Comparison of ENCODE assay signal across 2 cellular contexts in the genomic region with DNA sequence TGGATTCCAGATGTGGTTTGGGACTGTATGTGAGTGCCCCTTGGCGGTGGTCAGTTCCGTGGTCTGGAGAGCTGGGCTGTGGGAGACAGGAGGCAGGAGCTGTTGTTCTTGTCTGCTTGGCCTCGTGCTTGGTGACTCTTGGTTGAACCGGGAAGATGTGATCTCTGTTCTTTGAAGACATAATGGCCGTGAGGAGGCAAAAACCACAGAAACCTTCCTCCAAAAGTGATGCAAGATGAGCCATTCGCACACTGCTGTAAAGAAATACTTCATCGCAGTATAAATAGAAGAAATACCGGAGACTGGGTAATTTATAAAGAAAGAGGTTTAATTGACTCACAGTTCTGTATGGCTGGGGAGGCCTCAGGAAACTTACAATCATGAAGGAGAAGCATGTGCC.
TF ChIP-seq lines count a peak whose summit lies in the region.

No MANE protein-coding gene starts in this region.

TF ChIP-seq in SK-N-SH, 30 proteins besides CTCF, POLR2A, EP300 and RAD21 (continued from another document):
- no peak for TF ChIP-seq SMC3 (IDR thresholded peaks at IDR 0.05; ENCODE audit: low read depth, low read length)
- TF ChIP-seq RFX5 (IDR thresholded peaks at IDR 0.05; ENCODE audit: low read length): no peak
- TF ChIP-seq EZH2phosphoT487 (IDR thresholded peaks at IDR 0.05; ENCODE audit: borderline replicate concordance, low read depth): no peak
- no peak for TF ChIP-seq FOXJ3 (CRISPR knock-in tag; IDR thresholded peaks at IDR 0.05)
- no peak for TF ChIP-seq YY1 (IDR thresholded peaks at IDR 0.05; ENCODE audit: low read depth)

TF ChIP-seq in SK-N-SH treated with all-trans-retinoic acid at 6 μM for 48 hours, 23 proteins besides CTCF, POLR2A, EP300 and RAD21 (continued from another document):
- TF ChIP-seq, protein P1, sequence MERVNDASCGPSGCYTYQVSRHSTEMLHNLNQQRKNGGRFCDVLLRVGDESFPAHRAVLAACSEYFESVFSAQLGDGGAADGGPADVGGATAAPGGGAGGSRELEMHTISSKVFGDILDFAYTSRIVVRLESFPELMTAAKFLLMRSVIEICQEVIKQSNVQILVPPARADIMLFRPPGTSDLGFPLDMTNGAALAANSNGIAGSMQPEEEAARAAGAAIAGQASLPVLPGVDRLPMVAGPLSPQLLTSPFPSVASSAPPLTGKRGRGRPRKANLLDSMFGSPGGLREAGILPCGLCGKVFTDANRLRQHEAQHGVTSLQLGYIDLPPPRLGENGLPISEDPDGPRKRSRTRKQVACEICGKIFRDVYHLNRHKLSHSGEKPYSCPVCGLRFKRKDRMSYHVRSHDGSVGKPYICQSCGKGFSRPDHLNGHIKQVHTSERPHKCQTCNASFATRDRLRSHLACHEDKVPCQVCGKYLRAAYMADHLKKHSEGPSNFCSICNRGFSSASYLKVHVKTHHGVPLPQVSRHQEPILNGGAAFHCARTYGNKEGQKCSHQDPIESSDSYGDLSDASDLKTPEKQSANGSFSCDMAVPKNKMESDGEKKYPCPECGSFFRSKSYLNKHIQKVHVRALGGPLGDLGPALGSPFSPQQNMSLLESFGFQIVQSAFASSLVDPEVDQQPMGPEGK (CRISPR knock-in tag; IDR thresholded peaks at IDR 0.05; ENCODE audit: borderline replicate concordance): no peak
- no peak for TF ChIP-seq ZNF565 (CRISPR knock-in tag; conservative IDR thresholded peaks at IDR 0.05; ENCODE audit: low read depth)
- no peak for TF ChIP-seq BACH2 (CRISPR knock-in tag; IDR thresholded peaks at IDR 0.05; ENCODE audit: borderline replicate concordance)
- TF ChIP-seq ESRRG (CRISPR knock-in tag; IDR thresholded peaks at IDR 0.05): no peak
- TF ChIP-seq ZFP3 (CRISPR knock-in tag; IDR thresholded peaks at IDR 0.05): no peak
